Comparison of ENCODE assay signal across 14 cellular contexts in genomic region chr18:56901919-56902318, GRCh38.
DNase-seq lines count a peak whose midpoint lies in the region; ATAC-seq and TF ChIP-seq lines count a peak whose summit lies in the region.
"Had no signal": no experiment of that assay in that cellular context is flagged by ENCODE, and none has a peak within 500 bp of the region (broad histone marks: within the 10 kb centered on the region; RNA-seq: fewer than 3 reads in every experiment).

No MANE protein-coding gene starts in this region.

- peak overlapping the region; percentile 51 for H3K27ac Mint-ChIP-seq in neural progenitor cell
- peak overlapping the region in 1 of 2 donors; percentile 42 for H3K27ac Mint-ChIP-seq in stimulated activated naive CD8-positive, alpha-beta T cell treated with anti-CD3 and anti-CD28 coated beads, Interleukin-15, amount 100 ng/mL, for 72 hours
- H3K27ac Mint-ChIP-seq: CD4-positive, CD25-positive, alpha-beta regulatory T cell; HFFc6; IgD-negative memory B cell had no signal

- peaks cover 6% of the 10 kb centered on the region for H3K4me1 Mint-ChIP-seq in neural progenitor cell
- H3K4me1 Mint-ChIP-seq in stimulated activated naive CD8-positive, alpha-beta T cell treated with anti-CD3 and anti-CD28 coated beads, Interleukin-15, amount 100 ng/mL, for 72 hours, result peaks cover 20% of the 10 kb centered on the region

- TF ChIP-seq POLR2A in heart left ventricle (IDR thresholded peaks at IDR 0.05) (no peak), lower leg skin (IDR thresholded peaks at IDR 0.05) (no peak)

- ATAC-seq in heart left ventricle, result peak; percentile 77 to 90 (median 80)
- ATAC-seq in GM21723 (IDR thresholded peaks at IDR 0.05; ENCODE audit: unreplicated experiment), result no peak
- ATAC-seq in stimulated activated naive CD8-positive, alpha-beta T cell treated with anti-CD3 and anti-CD28 coated beads, Interleukin-15, amount 100 ng/mL, for 72 hours, result no peak

- no peaks in the 10 kb centered on the region for H3K9me3 Mint-ChIP-seq in neural progenitor cell
- no peaks in the 10 kb centered on the region for H3K9me3 Mint-ChIP-seq in stimulated activated naive CD8-positive, alpha-beta T cell treated with anti-CD3 and anti-CD28 coated beads, Interleukin-15, amount 100 ng/mL, for 72 hours
- H3K9me3 Mint-ChIP-seq: CD4-positive, CD25-positive, alpha-beta regulatory T cell; HFFc6; IgD-negative memory B cell had no signal

- H3K27me3 Mint-ChIP-seq in neural progenitor cell (ENCODE audit: insufficient read depth, low read depth), result no peaks in the 10 kb centered on the region
- H3K27me3 Mint-ChIP-seq in stimulated activated naive CD8-positive, alpha-beta T cell treated with anti-CD3 and anti-CD28 coated beads, Interleukin-15, amount 100 ng/mL, for 72 hours, result no peaks in the 10 kb centered on the region
- H3K27me3 Mint-ChIP-seq: CD4-positive, CD25-positive, alpha-beta regulatory T cell; IgD-negative memory B cell had no signal

- TF ChIP-seq CTCF in heart left ventricle (IDR thresholded peaks at IDR 0.05), result no peak
- TF ChIP-seq CTCF in hepatocyte (IDR thresholded peaks at IDR 0.05; ENCODE audit: poor library complexity), result no peak
- no peak for TF ChIP-seq CTCF in neural progenitor cell (IDR thresholded peaks at IDR 0.05)
- TF ChIP-seq CTCF in lower leg skin (IDR thresholded peaks at IDR 0.05), result no peak

- peak overlapping the region in 5 of 12 donors; percentile 1 to 43 (median 27) for H3K27ac ChIP-seq in heart left ventricle
- peak overlapping the region; percentile 45 for H3K27ac ChIP-seq in hepatocyte
- no peak overlapping the region for H3K27ac ChIP-seq in neural progenitor cell
- H3K27ac ChIP-seq: BLaER1 treated with 17β-estradiol and CSF1 and Interleukin-3, amounts not matched to agents 10 nM and 100 nM had no signal

- no peak overlapping the region for H3K4me3 Mint-ChIP-seq in neural progenitor cell
- H3K4me3 Mint-ChIP-seq in stimulated activated naive CD8-positive, alpha-beta T cell treated with anti-CD3 and anti-CD28 coated beads, Interleukin-15, amount 100 ng/mL, for 72 hours, result no peak overlapping the region
- H3K4me3 Mint-ChIP-seq: CD4-positive, CD25-positive, alpha-beta regulatory T cell; HFFc6; IgD-negative memory B cell had no signal

- H3K4me3 ChIP-seq in heart left ventricle (no peak overlapping the region), hepatocyte (no peak overlapping the region), neural progenitor cell (no peak overlapping the region), lower leg skin (ENCODE audit: low read depth, poor library complexity, severe bottlenecking) (no peak overlapping the region)
- H3K4me3 ChIP-seq: BLaER1 treated with 17β-estradiol and CSF1 and Interleukin-3, amounts not matched to agents 10 nM and 100 nM; GM12878 had no signal

- H2AFZ ChIP-seq in hepatocyte (no peak overlapping the region), neural progenitor cell (replicated peaks) (no peak overlapping the region)

- no peaks in the 10 kb centered on the region for H3K9me2 ChIP-seq in hepatocyte (replicated peaks; ENCODE audit: insufficient read depth)

- no peak overlapping the region for H3K9ac ChIP-seq in neural progenitor cell
- H3K9ac ChIP-seq: BLaER1 treated with 17β-estradiol and CSF1 and Interleukin-3, amounts not matched to agents 10 nM and 100 nM had no signal

- H3K79me2 ChIP-seq in hepatocyte (no peaks in the 10 kb centered on the region), neural progenitor cell (ENCODE audit: low read depth) (no peaks in the 10 kb centered on the region)

- no peaks in the 10 kb centered on the region for H3F3A ChIP-seq in neural progenitor cell (ENCODE audit: low read depth)

- DNase-seq in heart left ventricle (no peak), cardiac septum (ENCODE audit: low spot score) (no peak), hepatocyte (ENCODE audit: low spot score) (no peak), neural progenitor cell (ENCODE audit: low spot score) (no peak), lower leg skin (ENCODE audit: low spot score in 2 of 2) (no peak)
- no peak for DNase-seq in stimulated activated naive CD8-positive, alpha-beta T cell treated with anti-CD3 and anti-CD28 coated beads, Interleukin-15, amount 100 ng/mL, for 72 hours
- DNase-seq: CD4-positive, CD25-positive, alpha-beta regulatory T cell; DMS 273 treated with DMSO at 0.1 percent for 48 hours; HCEC 1CT; HFFc6 had no signal

- intact Hi-C loops in heart left ventricle (cut with DNase I), result no loop called here
- intact Hi-C loops in cardiac septum (cut with DNase I), result no loop called here
- intact Hi-C loops in lower leg skin (cut with DNase I; ENCODE audit: low total_unique reads), result no loop called here

- H3K4me2 ChIP-seq in hepatocyte (no peak overlapping the region), neural progenitor cell (no peak overlapping the region)
- H3K4me2 ChIP-seq: BLaER1 treated with 17β-estradiol and CSF1 and Interleukin-3, amounts not matched to agents 10 nM and 100 nM had no signal

- WGBS in heart left ventricle, 4 donors, result 49 to 79% (median 73%) methylated on average over 2 of the region's 2 CpGs
- 92% methylated on average over 2 of the region's 2 CpGs for WGBS in hepatocyte (ENCODE audit: low lambda C conversion rate, missing lambda C conversion rate)
- 96 to 100% methylated on average over 2 of the region's 2 CpGs for WGBS in lower leg skin, 2 donors

- no peaks in the 10 kb centered on the region for H3K36me3 Mint-ChIP-seq in neural progenitor cell

- no peaks in the 10 kb centered on the region for H3K36me3 ChIP-seq in heart left ventricle
- no peaks in the 10 kb centered on the region for H3K36me3 ChIP-seq in hepatocyte (replicated peaks; ENCODE audit: insufficient read depth, low read depth)
- H3K36me3 ChIP-seq in neural progenitor cell, result no peaks in the 10 kb centered on the region
- H3K36me3 ChIP-seq: BLaER1 treated with 17β-estradiol and CSF1 and Interleukin-3, amounts not matched to agents 10 nM and 100 nM had no signal

- H3K9me3 ChIP-seq in heart left ventricle (no peaks in the 10 kb centered on the region), hepatocyte (ENCODE audit: low read depth) (no peaks in the 10 kb centered on the region), neural progenitor cell (ENCODE audit: low read depth) (no peaks in the 10 kb centered on the region)
- H3K9me3 ChIP-seq: BLaER1 treated with 17β-estradiol and CSF1 and Interleukin-3, amounts not matched to agents 10 nM and 100 nM had no signal

- H4K20me1 ChIP-seq in hepatocyte (ENCODE audit: insufficient read depth, poor library complexity, severe bottlenecking) (no peaks in the 10 kb centered on the region), neural progenitor cell (ENCODE audit: low read depth) (no peaks in the 10 kb centered on the region)
- H4K20me1 ChIP-seq: BLaER1 treated with 17β-estradiol and CSF1 and Interleukin-3, amounts not matched to agents 10 nM and 100 nM had no signal

- H3K4me1 ChIP-seq in heart left ventricle (peaks cover 0 to 21% (median 7%) of the 10 kb centered on the region in 12 donors), hepatocyte (ENCODE audit: insufficient read depth) (no peaks in the 10 kb centered on the region), neural progenitor cell (no peaks in the 10 kb centered on the region)
- H3K4me1 ChIP-seq: BLaER1 treated with 17β-estradiol and CSF1 and Interleukin-3, amounts not matched to agents 10 nM and 100 nM had no signal

- H3K27me3 ChIP-seq in heart left ventricle (no peaks in the 10 kb centered on the region), hepatocyte (no peaks in the 10 kb centered on the region), neural progenitor cell (no peaks in the 10 kb centered on the region)
- H3K27me3 ChIP-seq: BLaER1 treated with 17β-estradiol and CSF1 and Interleukin-3, amounts not matched to agents 10 nM and 100 nM had no signal

Comparison
In these comparisons a context has a peak if more than half of its experiments do, and no peak if none do; other contexts are left out.
1. ATAC-seq: peak in heart left ventricle (4 of 4); none in GM21723 (single experiment) and stimulated activated naive CD8-positive, alpha-beta T cell treated with anti-CD3 and anti-CD28 coated beads, Interleukin-15, amount 100 ng/mL, for 72 hours (single experiment).